Comparison of ENCODE assay signal across 1 cellular context in the genomic region with DNA sequence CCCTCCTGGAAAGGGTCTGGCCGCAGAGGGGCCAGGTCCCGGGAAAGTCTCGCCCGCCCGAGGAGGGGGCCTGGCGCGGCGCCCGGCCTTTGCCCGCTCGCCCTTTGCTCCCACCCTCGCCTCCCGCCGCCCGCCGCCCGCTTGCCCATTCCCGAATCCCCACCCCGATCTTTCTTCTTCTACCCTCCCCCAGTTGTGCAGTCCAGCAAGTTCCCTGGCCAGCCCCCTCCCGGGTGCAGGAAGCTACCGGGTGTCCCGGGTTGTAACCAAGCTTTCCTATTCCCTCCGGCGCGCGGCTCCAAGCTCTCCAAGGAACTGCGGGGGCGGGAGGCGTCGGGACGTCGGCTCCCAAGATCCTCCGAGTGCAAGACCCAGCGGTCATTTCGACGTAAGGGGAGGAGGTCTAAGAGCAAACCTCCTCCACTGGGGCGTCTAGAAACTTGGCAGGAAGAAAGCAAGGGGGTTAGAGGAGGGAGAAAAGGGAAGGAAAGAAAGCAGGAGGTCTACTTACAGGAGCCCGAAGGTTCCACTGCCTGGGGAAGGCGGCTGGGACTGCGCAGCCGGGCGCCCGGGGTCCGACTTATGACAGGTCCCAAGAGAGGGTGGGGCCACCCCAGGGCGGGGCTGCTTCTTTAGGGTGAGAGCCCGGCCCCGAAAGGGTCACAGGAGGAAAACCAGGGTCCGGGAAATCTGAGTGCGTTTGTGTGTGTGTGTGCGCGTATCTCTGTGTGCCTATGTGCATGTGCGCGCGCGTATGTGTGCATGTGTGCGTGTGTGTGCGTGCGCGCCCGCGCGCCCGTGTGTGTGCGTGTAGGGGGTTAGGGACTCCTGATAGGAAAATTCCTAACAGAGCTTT.
TF ChIP-seq lines count a peak whose summit lies in the region.

Gene PTGR1, minus strand, starts transcription at position 556 of the 856 bp plus-strand sequence. CDS start 2,225 bp downstream, outside the sequence.

TF ChIP-seq in HepG2, 621 proteins besides CTCF, POLR2A, EP300 and RAD21 (continued from another document):
- TF ChIP-seq, protein P1, sequence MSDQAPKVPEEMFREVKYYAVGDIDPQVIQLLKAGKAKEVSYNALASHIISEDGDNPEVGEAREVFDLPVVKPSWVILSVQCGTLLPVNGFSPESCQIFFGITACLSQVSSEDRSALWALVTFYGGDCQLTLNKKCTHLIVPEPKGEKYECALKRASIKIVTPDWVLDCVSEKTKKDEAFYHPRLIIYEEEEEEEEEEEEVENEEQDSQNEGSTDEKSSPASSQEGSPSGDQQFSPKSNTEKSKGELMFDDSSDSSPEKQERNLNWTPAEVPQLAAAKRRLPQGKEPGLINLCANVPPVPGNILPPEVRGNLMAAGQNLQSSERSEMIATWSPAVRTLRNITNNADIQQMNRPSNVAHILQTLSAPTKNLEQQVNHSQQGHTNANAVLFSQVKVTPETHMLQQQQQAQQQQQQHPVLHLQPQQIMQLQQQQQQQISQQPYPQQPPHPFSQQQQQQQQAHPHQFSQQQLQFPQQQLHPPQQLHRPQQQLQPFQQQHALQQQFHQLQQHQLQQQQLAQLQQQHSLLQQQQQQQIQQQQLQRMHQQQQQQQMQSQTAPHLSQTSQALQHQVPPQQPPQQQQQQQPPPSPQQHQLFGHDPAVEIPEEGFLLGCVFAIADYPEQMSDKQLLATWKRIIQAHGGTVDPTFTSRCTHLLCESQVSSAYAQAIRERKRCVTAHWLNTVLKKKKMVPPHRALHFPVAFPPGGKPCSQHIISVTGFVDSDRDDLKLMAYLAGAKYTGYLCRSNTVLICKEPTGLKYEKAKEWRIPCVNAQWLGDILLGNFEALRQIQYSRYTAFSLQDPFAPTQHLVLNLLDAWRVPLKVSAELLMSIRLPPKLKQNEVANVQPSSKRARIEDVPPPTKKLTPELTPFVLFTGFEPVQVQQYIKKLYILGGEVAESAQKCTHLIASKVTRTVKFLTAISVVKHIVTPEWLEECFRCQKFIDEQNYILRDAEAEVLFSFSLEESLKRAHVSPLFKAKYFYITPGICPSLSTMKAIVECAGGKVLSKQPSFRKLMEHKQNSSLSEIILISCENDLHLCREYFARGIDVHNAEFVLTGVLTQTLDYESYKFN (CRISPR knock-in tag; conservative IDR thresholded peaks at IDR 0.05): peak; percentile 36; the same call in 1 of the 2 replicates
- TF ChIP-seq ZNF766 (CRISPR knock-in tag; IDR thresholded peaks at IDR 0.05; ENCODE audit: borderline replicate concordance): no peak
- no peak for TF ChIP-seq RARG (CRISPR knock-in tag; IDR thresholded peaks at IDR 0.05; ENCODE audit: low read depth)
- TF ChIP-seq ZNF674 (CRISPR knock-in tag; IDR thresholded peaks at IDR 0.05; ENCODE audit: low read depth): no peak
- TF ChIP-seq GABPB1 (CRISPR knock-in tag; IDR thresholded peaks at IDR 0.05): peak; percentile 22; the same call in 1 of the 2 replicates
- peak; percentile 32; the same call in 1 of the 2 replicates for TF ChIP-seq ZBTB38 (CRISPR knock-in tag; IDR thresholded peaks at IDR 0.05)
- no peak for TF ChIP-seq ARID2 (CRISPR knock-in tag; IDR thresholded peaks at IDR 0.05; ENCODE audit: borderline replicate concordance)
- no peak for TF ChIP-seq ZNF101 (CRISPR knock-in tag; IDR thresholded peaks at IDR 0.05; ENCODE audit: borderline replicate concordance, low read depth)
- TF ChIP-seq ZNF746 (CRISPR knock-in tag; IDR thresholded peaks at IDR 0.05): 0 out of 2 replicates have a peak, but pooled peaks have one; percentile 27
- no peak for TF ChIP-seq AGO2 (optimal IDR thresholded peaks at IDR 0.05; ENCODE audit: low read depth, low read length)
- TF ChIP-seq BRD4 (CRISPR knock-in tag; IDR thresholded peaks at IDR 0.05): peak; percentile 36; the same call in 1 of the 2 replicates
- TF ChIP-seq HOXA9 (CRISPR knock-in tag; IDR thresholded peaks at IDR 0.05; ENCODE audit: borderline replicate concordance): no peak
- TF ChIP-seq, protein P2, sequence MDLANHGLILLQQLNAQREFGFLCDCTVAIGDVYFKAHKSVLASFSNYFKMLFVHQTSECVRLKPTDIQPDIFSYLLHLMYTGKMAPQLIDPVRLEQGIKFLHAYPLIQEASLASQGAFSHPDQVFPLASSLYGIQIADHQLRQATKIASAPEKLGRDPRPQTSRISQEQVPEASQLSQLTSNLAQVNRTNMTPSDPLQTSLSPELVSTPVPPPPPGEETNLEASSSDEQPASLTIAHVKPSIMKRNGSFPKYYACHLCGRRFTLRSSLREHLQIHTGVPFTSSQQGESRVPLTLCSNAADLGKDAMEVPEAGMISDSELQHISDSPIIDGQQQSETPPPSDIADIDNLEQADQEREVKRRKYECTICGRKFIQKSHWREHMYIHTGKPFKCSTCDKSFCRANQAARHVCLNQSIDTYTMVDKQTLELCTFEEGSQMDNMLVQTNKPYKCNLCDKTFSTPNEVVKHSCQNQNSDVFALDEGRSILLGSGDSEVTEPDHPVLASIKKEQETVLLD (CRISPR knock-in tag; IDR thresholded peaks at IDR 0.05; ENCODE audit: low read depth): no peak
- TF ChIP-seq THAP9 (CRISPR knock-in tag; IDR thresholded peaks at IDR 0.05; ENCODE audit: borderline replicate concordance): no peak
TF ChIP-seq in HepG2: peak in this region for 21.
